ENCODE assay signal across 1 cellular context in genomic region chr2:172488556-172488955, GRCh38.
TF ChIP-seq lines count a peak whose summit lies in the region.

No MANE protein-coding gene starts in this region.

TF ChIP-seq in IMR-90, 13 proteins besides CTCF, POLR2A, EP300 and RAD21:
- TF ChIP-seq MAFK (IDR thresholded peaks at IDR 0.05; ENCODE audit: low read depth, low read length) = no peak
- no peak for TF ChIP-seq ELK1 (IDR thresholded peaks at IDR 0.05; ENCODE audit: borderline replicate concordance, low read depth, low read length)
- no peak for TF ChIP-seq NFE2L2 (IDR thresholded peaks at IDR 0.05; ENCODE audit: low read depth, low read length)
- TF ChIP-seq RFX5 (IDR thresholded peaks at IDR 0.05; ENCODE audit: low read depth, low read length) = no peak
- TF ChIP-seq MAZ (IDR thresholded peaks at IDR 0.05; ENCODE audit: borderline replicate concordance, low read depth, low read length) = no peak
- no peak for TF ChIP-seq SMC3 (IDR thresholded peaks at IDR 0.05; ENCODE audit: low read depth, low read length)
- no peak for TF ChIP-seq MXI1 (IDR thresholded peaks at IDR 0.05; ENCODE audit: borderline replicate concordance, low read depth, low read length)
- TF ChIP-seq RCOR1 (IDR thresholded peaks at IDR 0.05; ENCODE audit: insufficient replicate concordance, low read length) = no peak
- TF ChIP-seq CHD1 (IDR thresholded peaks at IDR 0.05; ENCODE audit: low read depth, low read length) = no peak
- TF ChIP-seq USF2 (IDR thresholded peaks at IDR 0.05; ENCODE audit: low read depth, low read length) = no peak
- TF ChIP-seq BHLHE40 (IDR thresholded peaks at IDR 0.05; ENCODE audit: low read depth, low read length) = no peak
- no peak for TF ChIP-seq FOS (IDR thresholded peaks at IDR 0.05; ENCODE audit: low read depth, low read length)
- no peak for TF ChIP-seq CEBPB (IDR thresholded peaks at IDR 0.05; ENCODE audit: low read depth, low read length)
